Comparison of ENCODE assay signal across 12 cellular contexts in the genomic region with DNA sequence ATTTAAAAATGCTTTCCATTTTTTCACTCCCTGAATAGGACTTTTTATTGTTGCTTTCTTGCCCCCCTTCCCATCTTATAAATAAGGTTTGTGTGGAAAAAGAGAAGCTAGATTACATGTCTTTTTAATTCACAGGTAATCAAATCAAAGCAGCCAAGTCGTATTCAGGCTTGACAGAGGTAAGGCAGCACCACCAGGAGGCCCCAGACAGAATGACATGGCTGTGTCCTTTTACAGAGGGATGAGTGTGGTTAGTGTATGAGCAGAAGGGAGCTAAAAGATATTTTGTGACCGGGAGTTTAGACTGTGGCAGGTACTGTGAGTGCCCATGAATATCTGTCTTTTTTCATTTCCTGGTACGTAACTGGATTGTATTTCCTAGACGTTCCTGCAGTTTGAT.
DNase-seq lines count a peak whose midpoint lies in the region; ATAC-seq and TF ChIP-seq lines count a peak whose summit lies in the region.
"Had no signal": no experiment of that assay in that cellular context is flagged by ENCODE, and none has a peak within 500 bp of the region (broad histone marks: within the 10 kb centered on the region; RNA-seq: fewer than 3 reads in every experiment).

No MANE protein-coding gene starts in this region.

- H3K4me3 ChIP-seq in astrocyte of the cerebellum (ENCODE audit: low read depth, low read length) (no peak overlapping the region), PC-9 (no peak overlapping the region)

- H3K4me3 Mint-ChIP-seq in activated CD4-positive, alpha-beta T cell treated with anti-CD3 and anti-CD28 coated beads for 36 hours, result no peak overlapping the region
- no peak overlapping the region for H3K4me3 Mint-ChIP-seq in natural killer cell
- H3K4me3 Mint-ChIP-seq: CD8-positive, alpha-beta T cell; immature natural killer cell had no signal

- TF ChIP-seq CTCF in LNCAP (IDR thresholded peaks at IDR 0.05), result peak; percentile 40
- peak; percentile 31 for TF ChIP-seq CTCF in astrocyte of the cerebellum (IDR thresholded peaks at IDR 0.05; ENCODE audit: low read depth, low read length, missing control alignments)
- no peak; the same call in 1 of the 2 replicates for TF ChIP-seq CTCF in PC-9 (conservative IDR thresholded peaks at IDR 0.05)
- TF ChIP-seq CTCF in natural killer cell (IDR thresholded peaks at IDR 0.05), result no peak

- H3K27me3 Mint-ChIP-seq in activated CD4-positive, alpha-beta T cell treated with anti-CD3 and anti-CD28 coated beads for 36 hours, result peaks cover 3% of the 10 kb centered on the region
- no peaks in the 10 kb centered on the region for H3K27me3 Mint-ChIP-seq in natural killer cell (ENCODE audit: low read depth in 2 of 2)

- no peak overlapping the region for H3K4me2 ChIP-seq in PC-9

- H3F3A ChIP-seq in PC-9 (ENCODE audit: insufficient read depth, low read depth), result no peaks in the 10 kb centered on the region

- CTCF ChIA-PET in activated CD4-positive, alpha-beta T cell treated with anti-CD3 and anti-CD28 coated beads for 36 hours (lab: Charles Lee), result interaction anchor here (1.2 kb wide), 1 partner anchor 15 kb away, joined by 4 read pairs; no protein-coding TSS in a partner anchor
- CTCF ChIA-PET in PC-9 (lab: Charles Lee), result no interaction called here

- H3K9me3 ChIP-seq in PC-9 (ENCODE audit: insufficient read depth, low read depth), result no peaks in the 10 kb centered on the region

- POLR2A ChIA-PET in activated CD4-positive, alpha-beta T cell treated with anti-CD3 and anti-CD28 coated beads for 36 hours (lab: Charles Lee), result no interaction called here
- POLR2A ChIA-PET in PC-9 (lab: Charles Lee; ENCODE audit: unreplicated experiment), result no interaction called here

- no peaks in the 10 kb centered on the region for H3K36me3 Mint-ChIP-seq in activated CD4-positive, alpha-beta T cell treated with anti-CD3 and anti-CD28 coated beads for 36 hours (ENCODE audit: low read depth)
- H3K36me3 Mint-ChIP-seq in natural killer cell, result no peaks in the 10 kb centered on the region
- H3K36me3 Mint-ChIP-seq: CD8-positive, alpha-beta T cell; immature natural killer cell had no signal

- H3K79me2 ChIP-seq in PC-9 (ENCODE audit: low read depth), result no peaks in the 10 kb centered on the region

- no peaks in the 10 kb centered on the region for H3K4me1 ChIP-seq in PC-9 (replicated peaks; ENCODE audit: insufficient read depth)

- no peaks in the 10 kb centered on the region for H3K36me3 ChIP-seq in PC-9 (ENCODE audit: low read depth)

- in situ Hi-C loops in astrocyte of the cerebellum (cut with HindIII; ENCODE audit: low sequenced_read_pairs), result loop anchor here (25.0 kb wide), 2 partner anchors 109 to 509 kb away; no protein-coding TSS in a partner anchor

- no peaks in the 10 kb centered on the region for H3K27me3 ChIP-seq in PC-9 (ENCODE audit: insufficient read depth, low read depth)

- no peak overlapping the region for H3K27ac Mint-ChIP-seq in activated CD4-positive, alpha-beta T cell treated with anti-CD3 and anti-CD28 coated beads for 36 hours
- no peak overlapping the region for H3K27ac Mint-ChIP-seq in natural killer cell
- H3K27ac Mint-ChIP-seq: CD8-positive, alpha-beta T cell; immature natural killer cell had no signal

- ATAC-seq in HG03565 (IDR thresholded peaks at IDR 0.05; ENCODE audit: unreplicated experiment) (no peak), natural killer cell (no peak)
- no peak for ATAC-seq in activated CD4-positive, alpha-beta T cell treated with anti-CD3 and anti-CD28 coated beads for 36 hours
- ATAC-seq: CD8-positive, alpha-beta T cell had no signal

- intact Hi-C loops in activated CD4-positive, alpha-beta T cell treated with anti-CD3 and anti-CD28 coated beads for 36 hours (cut with DNase I, micrococcal nuclease), result no loop called here
- intact Hi-C loops in PC-9 (cut with micrococcal nuclease; ENCODE audit: unreplicated experiment), result no loop called here
- intact Hi-C loops in natural killer cell (cut with micrococcal nuclease), result no loop called here

- H3K27ac ChIP-seq in PC-9, result no peak overlapping the region

- DNase-seq in DMS 273 (lab: John Stamatoyannopoulos, UW; ENCODE audit: unreplicated experiment), result peak; percentile 40
- no peak for DNase-seq in astrocyte of the cerebellum (ENCODE audit: low read depth)
- DNase-seq in left kidney (ENCODE audit: low read depth, low spot score), result peak; percentile 29
- DNase-seq in activated CD4-positive, alpha-beta T cell treated with anti-CD3 and anti-CD28 coated beads for 36 hours, result no peak
- DNase-seq in PC-9, result no peak
- no peak for DNase-seq in natural killer cell
- DNase-seq: activated naive CD4-positive, alpha-beta T cell; CD8-positive, alpha-beta T cell; immature natural killer cell; NCI-H187 treated with DMSO at 0.1 percent for 48 hours had no signal

- H3K9me3 Mint-ChIP-seq in activated CD4-positive, alpha-beta T cell treated with anti-CD3 and anti-CD28 coated beads for 36 hours (ENCODE audit: low read depth), result peaks cover 7% of the 10 kb centered on the region
- H3K9me3 Mint-ChIP-seq in natural killer cell, result peaks cover 5% of the 10 kb centered on the region in 2 donors
- H3K9me3 Mint-ChIP-seq: CD8-positive, alpha-beta T cell; immature natural killer cell had no signal

- no peaks in the 10 kb centered on the region for H3K9me2 ChIP-seq in PC-9 (ENCODE audit: insufficient read depth)

- no peaks in the 10 kb centered on the region for H3K4me1 Mint-ChIP-seq in activated CD4-positive, alpha-beta T cell treated with anti-CD3 and anti-CD28 coated beads for 36 hours
- no peaks in the 10 kb centered on the region for H3K4me1 Mint-ChIP-seq in natural killer cell
- H3K4me1 Mint-ChIP-seq: immature natural killer cell had no signal

- no peaks in the 10 kb centered on the region for H4K20me1 ChIP-seq in PC-9 (ENCODE audit: insufficient read depth)

- H2AFZ ChIP-seq in PC-9, result no peak overlapping the region

- BruUV-seq in PC-9 (replicated peaks; lab: Mats Ljungman, UMichigan), result no TSS peak

Comparison
In these comparisons a context has a peak if more than half of its experiments do, and no peak if none do; other contexts are left out.
1. DNase-seq: peak in DMS 273 (single experiment) and left kidney (single experiment); none in astrocyte of the cerebellum (single experiment), activated CD4-positive, alpha-beta T cell treated with anti-CD3 and anti-CD28 coated beads for 36 hours (single experiment), PC-9 (0 of 2) and natural killer cell (single experiment).
2. CTCF ChIP-seq: peak in LNCAP (single experiment) and astrocyte of the cerebellum (single experiment); none in PC-9 (single experiment) and natural killer cell (single experiment).